ENCODE assay signal across 8 cellular contexts in the genomic region with DNA sequence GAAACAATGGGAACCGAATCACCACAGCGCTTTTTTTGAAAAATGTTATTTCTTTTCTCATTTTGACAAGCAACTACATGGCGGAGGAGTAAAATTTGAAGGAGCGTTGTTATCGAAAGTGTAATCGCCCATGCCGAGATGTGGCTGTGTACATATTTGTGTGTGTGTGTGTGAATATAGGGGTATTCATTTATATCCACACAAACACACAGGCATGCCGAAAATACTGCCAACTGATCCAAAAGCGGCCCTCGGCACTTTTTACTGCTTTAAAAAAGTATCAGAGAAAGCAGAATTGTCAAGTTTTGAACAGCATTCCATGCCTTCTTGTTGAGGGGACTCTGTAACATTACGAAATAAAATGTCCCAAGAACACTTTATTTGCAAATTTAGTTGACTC. TPM values are rescaled to one million over a fixed set of nuclear protein-coding genes. Genes with fewer than 3 reads are reported as not detected.
DNase-seq lines count a peak whose midpoint lies in the region; ATAC-seq and TF ChIP-seq lines count a peak whose summit lies in the region.

No MANE protein-coding gene starts in this region.

- H3K4me1 ChIP-seq in OCI-LY7 (ENCODE audit: insufficient read depth, low read length, poor library complexity, severe bottlenecking) = no peaks in the 10 kb centered on the region

- no peaks in the 10 kb centered on the region for H4K20me1 ChIP-seq in OCI-LY7 (ENCODE audit: insufficient read depth, low read length)

- H3K27me3 Mint-ChIP-seq in T-helper 2 cell treated with Interferon-gamma antibody and Interleukin-4, amounts not matched to agents 5 μg/mL and 100 μg/mL, for 36 hours (ENCODE audit: low read depth) = peaks cover 27% of the 10 kb centered on the region
- peaks cover 51% of the 10 kb centered on the region for H3K27me3 Mint-ChIP-seq in activated naive CD8-positive, alpha-beta T cell treated with anti-CD3 and anti-CD28 coated beads for 36 hours

- peak overlapping the region; percentile 73 for H3K4me3 ChIP-seq in kidney epithelial cell (ENCODE audit: low read depth, low read length)
- no peak overlapping the region for H3K4me3 ChIP-seq in OCI-LY7 (ENCODE audit: low read depth, low read length, poor library complexity, severe bottlenecking)

- H3K9me3 ChIP-seq in OCI-LY7 (ENCODE audit: low read length) = no peaks in the 10 kb centered on the region

- no peak overlapping the region for H2AFZ ChIP-seq in OCI-LY7 (ENCODE audit: low read length)

- H3K4me1 Mint-ChIP-seq in T-helper 2 cell treated with Interferon-gamma antibody and Interleukin-4, amounts not matched to agents 5 μg/mL and 100 μg/mL, for 36 hours (ENCODE audit: low read depth) = peaks cover 4% of the 10 kb centered on the region
- peaks cover 8% of the 10 kb centered on the region for H3K4me1 Mint-ChIP-seq in activated naive CD8-positive, alpha-beta T cell treated with anti-CD3 and anti-CD28 coated beads for 36 hours

- POLR2A ChIA-PET in OCI-LY7 (lab: Charles Lee) = no interaction called here

- H3K4me3 Mint-ChIP-seq in T-helper 2 cell treated with Interferon-gamma antibody and Interleukin-4, amounts not matched to agents 5 μg/mL and 100 μg/mL, for 36 hours = peak overlapping the region; percentile 70
- H3K4me3 Mint-ChIP-seq in activated naive CD8-positive, alpha-beta T cell treated with anti-CD3 and anti-CD28 coated beads for 36 hours = peak overlapping the region; percentile 78

- H3K9me3 Mint-ChIP-seq in T-helper 2 cell treated with Interferon-gamma antibody and Interleukin-4, amounts not matched to agents 5 μg/mL and 100 μg/mL, for 36 hours = no peaks in the 10 kb centered on the region
- no peaks in the 10 kb centered on the region for H3K9me3 Mint-ChIP-seq in activated naive CD8-positive, alpha-beta T cell treated with anti-CD3 and anti-CD28 coated beads for 36 hours

- intact Hi-C loops in OCI-LY7 (cut with micrococcal nuclease; ENCODE audit: unreplicated experiment) = no loop called here

- H3K9me2 ChIP-seq in OCI-LY7 (ENCODE audit: insufficient read depth, low read length) = no peaks in the 10 kb centered on the region

- CTCF ChIA-PET in OCI-LY7 (lab: Charles Lee; ENCODE audit: unreplicated experiment) = no interaction called here

- H3K36me3 Mint-ChIP-seq in T-helper 2 cell treated with Interferon-gamma antibody and Interleukin-4, amounts not matched to agents 5 μg/mL and 100 μg/mL, for 36 hours (ENCODE audit: low read depth) = no peaks in the 10 kb centered on the region
- no peaks in the 10 kb centered on the region for H3K36me3 Mint-ChIP-seq in activated naive CD8-positive, alpha-beta T cell treated with anti-CD3 and anti-CD28 coated beads for 36 hours

- no peaks in the 10 kb centered on the region for H3K27me3 ChIP-seq in kidney epithelial cell (ENCODE audit: control insufficient read depth, insufficient read depth, low read length)

- no peaks in the 10 kb centered on the region for H3K79me2 ChIP-seq in OCI-LY7 (ENCODE audit: insufficient read depth, low read depth, low read length)

- DNase-seq in T-helper 2 cell treated with Interferon-gamma antibody and Interleukin-4, amounts not matched to agents 5 μg/mL and 100 μg/mL, for 36 hours (ENCODE audit: low spot score) = no peak
- no peak for DNase-seq in T-helper 2 cell
- no peak for DNase-seq in activated naive CD8-positive, alpha-beta T cell treated with anti-CD3 and anti-CD28 coated beads for 36 hours
- DNase-seq in kidney epithelial cell (ENCODE audit: low read depth) = no peak
- DNase-seq in superior temporal gyrus (ENCODE audit: extremely low spot score) = peak; percentile 75
- no peak for DNase-seq in OCI-LY7 (ENCODE audit: low spot score)

- ATAC-seq in GM21390 (IDR thresholded peaks at IDR 0.05; ENCODE audit: unreplicated experiment) (no peak), HG02763 (IDR thresholded peaks at IDR 0.05; ENCODE audit: unreplicated experiment) (no peak)

- H3K4me2 ChIP-seq in OCI-LY7 (ENCODE audit: low read length) = no peak overlapping the region

- H3K36me3 ChIP-seq in kidney epithelial cell (ENCODE audit: control insufficient read depth, insufficient read depth, low read length) (no peaks in the 10 kb centered on the region), OCI-LY7 (ENCODE audit: insufficient read depth, low read length) (no peaks in the 10 kb centered on the region)

- H3K27ac Mint-ChIP-seq in T-helper 2 cell treated with Interferon-gamma antibody and Interleukin-4, amounts not matched to agents 5 μg/mL and 100 μg/mL, for 36 hours = no peak overlapping the region
- no peak overlapping the region for H3K27ac Mint-ChIP-seq in activated naive CD8-positive, alpha-beta T cell treated with anti-CD3 and anti-CD28 coated beads for 36 hours

- BruUV-seq in OCI-LY7 (replicated peaks; lab: Mats Ljungman, UMichigan) = no TSS peak

- no peak overlapping the region for H3K27ac ChIP-seq in OCI-LY7 (ENCODE audit: low read depth, low read length, poor library complexity, severe bottlenecking)

- no peak for TF ChIP-seq CTCF in kidney epithelial cell (IDR thresholded peaks at IDR 0.05; ENCODE audit: insufficient read depth, low read length, poor library complexity, severe bottlenecking)
- TF ChIP-seq CTCF in OCI-LY7 (conservative IDR thresholded peaks at IDR 0.05; ENCODE audit: low read length) = no peak

RNA-seq across cellular contexts. Expression of a gene that starts 1.1 kb away (rescaled TPM):
- under 1 TPM in 1 of 2 experiments, not detected in 1; 0.04 TPM for total RNA-seq in activated naive CD8-positive, alpha-beta T cell treated with anti-CD3 and anti-CD28 coated beads for 36 hours
- total RNA-seq in kidney epithelial cell (5.7 and 6.8 TPM in 2 replicates), OCI-LY7 (2022) (not detected in 2 replicates)
- not detected in 2 replicates for total RNA-seq in OCI-LY7 (2014; rRNA removed; shearing (Covaris generic))
